ENCODE assay signal across 23 cellular contexts in the genomic region with DNA sequence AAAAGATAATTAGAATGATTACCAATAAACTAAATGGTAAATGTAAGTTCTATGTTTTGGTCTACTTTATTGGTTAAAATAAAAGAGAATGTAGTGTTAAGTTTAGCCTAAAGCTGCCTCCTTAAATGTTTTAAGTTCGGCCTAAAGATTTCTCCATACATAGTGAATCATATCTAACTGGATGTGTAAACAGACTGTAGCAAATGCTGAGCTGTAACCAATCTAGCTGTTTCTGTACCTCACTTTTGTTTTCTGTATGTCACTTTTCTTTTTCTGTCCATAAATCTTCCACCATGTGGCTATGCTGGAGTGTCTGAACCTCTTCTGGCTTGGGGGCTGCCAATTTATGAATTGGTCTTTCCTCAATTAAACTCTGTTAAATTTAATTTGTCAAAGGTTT.
"Had no signal": no experiment of that assay in that cellular context is flagged by ENCODE, and none has a peak within 500 bp of the region (broad histone marks: within the 10 kb centered on the region; RNA-seq: fewer than 3 reads in every experiment).

No MANE protein-coding gene starts in this region.

- FAIRE-seq: K562, RCC 7860 had no signal

- DNase-seq: activated CD4-positive, alpha-beta T cell treated with anti-CD3 and anti-CD28 coated beads for 48 hours; activated CD4-positive, alpha-beta T cell treated with anti-CD3 and anti-CD28 coated beads, Interleukin-2, amount 50 U/mL, for 4 hours; activated CD4-positive, CD25-positive, alpha-beta regulatory T cell treated with anti-CD3 and anti-CD28 coated beads, Interleukin-2, amount 50 U/mL, for 72 hours; activated CD8-positive, alpha-beta memory T cell treated with anti-CD3 and anti-CD28 coated beads, Interleukin-2, amount 50 U/mL, for 48 hours; activated CD8-positive, alpha-beta T cell treated with anti-CD3 and anti-CD28 coated beads, Interleukin-2, amount 10 ng/mL, durations not matched to agents 7 days and 5 days; activated effector memory CD4-positive, alpha-beta T cell treated with anti-CD3 and anti-CD28 coated beads, Interleukin-2, amount 50 U/mL, for 16 hours; activated naive CD4-positive, alpha-beta T cell treated with Interleukin-2 at 50 U/mL for 16 hours; activated naive CD8-positive, alpha-beta T cell treated with anti-CD3 and anti-CD28 coated beads, Interleukin-2, amount 50 U/mL, for 24 hours; activated T-cell treated with anti-CD3 and anti-CD28 coated beads, Interleukin-2, amount 50 U/mL, for 1 hour; brain microvascular endothelial cell; Karpas-422; NCI-H1092 treated with DMSO at 0.1 percent for 48 hours; NCI-H1417 treated with DMSO at 0.1 percent for 48 hours; NCI-H1694 treated with DMSO at 0.1 percent for 48 hours; NCI-H2081; NCI-H510A treated with DMSO at 0.1 percent for 48 hours; NCI-H69; SHP77 had no signal

- H3K27me3 ChIP-seq: brain microvascular endothelial cell, SJSA1 had no signal

- H3K4me1 ChIP-seq: SJSA1 had no signal

- H3K27ac ChIP-seq: brain microvascular endothelial cell, SJSA1 had no signal

- H3K9me3 ChIP-seq: SJSA1 had no signal

- H3K36me3 ChIP-seq: brain microvascular endothelial cell had no signal

- ATAC-seq: activated CD8-positive, alpha-beta T cell treated with anti-CD3 and anti-CD28 coated beads, Interleukin-2, amount 10 ng/mL, durations not matched to agents 7 days and 5 days; activated naive CD4-positive, alpha-beta T cell treated with anti-CD3 and anti-CD28 coated beads, Interleukin-2, amount 50 U/mL, for 72 hours; activated naive CD8-positive, alpha-beta T cell treated with anti-CD3 and anti-CD28 coated beads, Interleukin-2, amount 50 U/mL, for 24 hours; K562; SK-N-SH treated with all-trans-retinoic acid at 6 μM for 48 hours had no signal

- H3K4me3 ChIP-seq: K562, SJSA1 had no signal
